20 cellular contexts compared by ENCODE assay signal in genomic region chr16:56366945-56367344, GRCh38.
"Had no signal": no experiment of that assay in that cellular context is flagged by ENCODE, and none has a peak within 500 bp of the region (broad histone marks: within the 10 kb centered on the region; RNA-seq: fewer than 3 reads in every experiment).

No MANE protein-coding gene starts in this region.

- ATAC-seq: Panc1 had no signal

- FAIRE-seq: HTR-8/SVneo had no signal

- H3K27ac ChIP-seq: HL-60, RWPE1 had no signal

- H3K9me3 ChIP-seq: MG63, SK-N-SH had no signal

- H3K4me2 ChIP-seq: SK-N-SH had no signal

- H3K27me3 ChIP-seq: MG63 had no signal

- H3K9me2 ChIP-seq: SK-N-SH had no signal

- H3K4me3 ChIP-seq: MG63 had no signal

- H3K9ac ChIP-seq: SK-N-SH had no signal

- DNase-seq: Karpas-422, KG1, MG63, NCI-H1092 treated with DMSO at 0.1 percent for 48 hours, NCI-H1436, NCI-H187, NCI-H2029, NCI-H2081 treated with DMSO at 0.1 percent for 48 hours, NCI-H2171, NCI-H345, NCI-H446 treated with DMSO at 0.1 percent for 48 hours, NCI-H510A treated with DMSO at 0.1 percent for 48 hours, NCI-H526, NCI-H748 treated with DMSO at 0.1 percent for 48 hours, SHP77, SK-N-SH had no signal
